1 cellular context compared by ENCODE assay signal in the genomic region with DNA sequence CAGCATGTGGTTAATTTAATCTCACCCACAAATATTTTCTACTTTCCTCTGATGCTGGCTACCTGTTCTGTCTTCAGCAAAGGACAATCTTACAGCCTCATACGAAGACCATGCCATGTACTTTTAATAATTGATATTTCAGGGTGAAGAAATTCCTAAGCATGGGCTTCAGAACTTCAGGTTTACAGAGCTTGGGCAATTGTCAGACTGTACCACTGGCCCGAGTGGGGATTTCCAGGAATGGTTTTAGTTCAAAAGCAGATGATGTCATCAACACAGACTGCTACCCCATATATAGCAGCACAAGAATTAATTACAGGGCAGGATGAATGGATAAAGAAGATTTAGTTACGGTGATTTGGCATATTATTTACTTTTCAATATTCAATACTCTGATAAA.
TF ChIP-seq lines count a peak whose summit lies in the region.

No MANE protein-coding gene starts in this region.

TF ChIP-seq in GM12878, 131 proteins besides CTCF, POLR2A, EP300 and RAD21 (continued from another document):
- TF ChIP-seq, protein P1, sequence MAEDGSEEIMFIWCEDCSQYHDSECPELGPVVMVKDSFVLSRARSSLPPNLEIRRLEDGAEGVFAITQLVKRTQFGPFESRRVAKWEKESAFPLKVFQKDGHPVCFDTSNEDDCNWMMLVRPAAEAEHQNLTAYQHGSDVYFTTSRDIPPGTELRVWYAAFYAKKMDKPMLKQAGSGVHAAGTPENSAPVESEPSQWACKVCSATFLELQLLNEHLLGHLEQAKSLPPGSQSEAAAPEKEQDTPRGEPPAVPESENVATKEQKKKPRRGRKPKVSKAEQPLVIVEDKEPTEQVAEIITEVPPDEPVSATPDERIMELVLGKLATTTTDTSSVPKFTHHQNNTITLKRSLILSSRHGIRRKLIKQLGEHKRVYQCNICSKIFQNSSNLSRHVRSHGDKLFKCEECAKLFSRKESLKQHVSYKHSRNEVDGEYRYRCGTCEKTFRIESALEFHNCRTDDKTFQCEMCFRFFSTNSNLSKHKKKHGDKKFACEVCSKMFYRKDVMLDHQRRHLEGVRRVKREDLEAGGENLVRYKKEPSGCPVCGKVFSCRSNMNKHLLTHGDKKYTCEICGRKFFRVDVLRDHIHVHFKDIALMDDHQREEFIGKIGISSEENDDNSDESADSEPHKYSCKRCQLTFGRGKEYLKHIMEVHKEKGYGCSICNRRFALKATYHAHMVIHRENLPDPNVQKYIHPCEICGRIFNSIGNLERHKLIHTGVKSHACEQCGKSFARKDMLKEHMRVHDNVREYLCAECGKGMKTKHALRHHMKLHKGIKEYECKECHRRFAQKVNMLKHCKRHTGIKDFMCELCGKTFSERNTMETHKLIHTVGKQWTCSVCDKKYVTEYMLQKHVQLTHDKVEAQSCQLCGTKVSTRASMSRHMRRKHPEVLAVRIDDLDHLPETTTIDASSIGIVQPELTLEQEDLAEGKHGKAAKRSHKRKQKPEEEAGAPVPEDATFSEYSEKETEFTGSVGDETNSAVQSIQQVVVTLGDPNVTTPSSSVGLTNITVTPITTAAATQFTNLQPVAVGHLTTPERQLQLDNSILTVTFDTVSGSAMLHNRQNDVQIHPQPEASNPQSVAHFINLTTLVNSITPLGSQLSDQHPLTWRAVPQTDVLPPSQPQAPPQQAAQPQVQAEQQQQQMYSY (CRISPR knock-in tag; IDR thresholded peaks at IDR 0.05): no peak
- TF ChIP-seq, protein P2, sequence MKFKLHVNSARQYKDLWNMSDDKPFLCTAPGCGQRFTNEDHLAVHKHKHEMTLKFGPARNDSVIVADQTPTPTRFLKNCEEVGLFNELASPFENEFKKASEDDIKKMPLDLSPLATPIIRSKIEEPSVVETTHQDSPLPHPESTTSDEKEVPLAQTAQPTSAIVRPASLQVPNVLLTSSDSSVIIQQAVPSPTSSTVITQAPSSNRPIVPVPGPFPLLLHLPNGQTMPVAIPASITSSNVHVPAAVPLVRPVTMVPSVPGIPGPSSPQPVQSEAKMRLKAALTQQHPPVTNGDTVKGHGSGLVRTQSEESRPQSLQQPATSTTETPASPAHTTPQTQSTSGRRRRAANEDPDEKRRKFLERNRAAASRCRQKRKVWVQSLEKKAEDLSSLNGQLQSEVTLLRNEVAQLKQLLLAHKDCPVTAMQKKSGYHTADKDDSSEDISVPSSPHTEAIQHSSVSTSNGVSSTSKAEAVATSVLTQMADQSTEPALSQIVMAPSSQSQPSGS (IDR thresholded peaks at IDR 0.05; ENCODE audit: low read length): peak; percentile 80
- TF ChIP-seq, protein P3, sequence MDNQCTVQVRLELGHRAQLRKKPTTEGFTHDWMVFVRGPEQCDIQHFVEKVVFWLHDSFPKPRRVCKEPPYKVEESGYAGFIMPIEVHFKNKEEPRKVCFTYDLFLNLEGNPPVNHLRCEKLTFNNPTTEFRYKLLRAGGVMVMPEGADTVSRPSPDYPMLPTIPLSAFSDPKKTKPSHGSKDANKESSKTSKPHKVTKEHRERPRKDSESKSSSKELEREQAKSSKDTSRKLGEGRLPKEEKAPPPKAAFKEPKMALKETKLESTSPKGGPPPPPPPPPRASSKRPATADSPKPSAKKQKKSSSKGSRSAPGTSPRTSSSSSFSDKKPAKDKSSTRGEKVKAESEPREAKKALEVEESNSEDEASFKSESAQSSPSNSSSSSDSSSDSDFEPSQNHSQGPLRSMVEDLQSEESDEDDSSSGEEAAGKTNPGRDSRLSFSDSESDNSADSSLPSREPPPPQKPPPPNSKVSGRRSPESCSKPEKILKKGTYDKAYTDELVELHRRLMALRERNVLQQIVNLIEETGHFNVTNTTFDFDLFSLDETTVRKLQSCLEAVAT (IDR thresholded peaks at IDR 0.05): 0 out of 2 replicates have a peak, but pooled peaks have one; percentile 21
- TF ChIP-seq DPF2 (IDR thresholded peaks at IDR 0.05): 0 out of 2 replicates have a peak, but pooled peaks have one; percentile 36
- TF ChIP-seq IKZF2 (IDR thresholded peaks at IDR 0.05): peak; percentile 45 to 48; a peak in 2 of 4 replicates
- TF ChIP-seq, protein P4, sequence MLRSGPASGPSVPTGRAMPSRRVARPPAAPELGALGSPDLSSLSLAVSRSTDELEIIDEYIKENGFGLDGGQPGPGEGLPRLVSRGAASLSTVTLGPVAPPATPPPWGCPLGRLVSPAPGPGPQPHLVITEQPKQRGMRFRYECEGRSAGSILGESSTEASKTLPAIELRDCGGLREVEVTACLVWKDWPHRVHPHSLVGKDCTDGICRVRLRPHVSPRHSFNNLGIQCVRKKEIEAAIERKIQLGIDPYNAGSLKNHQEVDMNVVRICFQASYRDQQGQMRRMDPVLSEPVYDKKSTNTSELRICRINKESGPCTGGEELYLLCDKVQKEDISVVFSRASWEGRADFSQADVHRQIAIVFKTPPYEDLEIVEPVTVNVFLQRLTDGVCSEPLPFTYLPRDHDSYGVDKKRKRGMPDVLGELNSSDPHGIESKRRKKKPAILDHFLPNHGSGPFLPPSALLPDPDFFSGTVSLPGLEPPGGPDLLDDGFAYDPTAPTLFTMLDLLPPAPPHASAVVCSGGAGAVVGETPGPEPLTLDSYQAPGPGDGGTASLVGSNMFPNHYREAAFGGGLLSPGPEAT (IDR thresholded peaks at IDR 0.05; ENCODE audit: low read depth): peak; percentile 87
- TF ChIP-seq ZNF207 (IDR thresholded peaks at IDR 0.05; ENCODE audit: borderline replicate concordance): no peak
- peak; percentile 99 for TF ChIP-seq ATF7 (IDR thresholded peaks at IDR 0.05; ENCODE audit: low read depth)
- TF ChIP-seq TCF7 (IDR thresholded peaks at IDR 0.05; ENCODE audit: borderline replicate concordance): no peak
- 0 out of 2 replicates have a peak, but pooled peaks have one; percentile 15 for TF ChIP-seq MEF2A (IDR thresholded peaks at IDR 0.05; ENCODE audit: insufficient read depth, low read depth, low read length)
- TF ChIP-seq POLR2AphosphoS5 (IDR thresholded peaks at IDR 0.05; ENCODE audit: low read length): 0 out of 2 replicates have a peak, but pooled peaks have one; percentile 55
- TF ChIP-seq IKZF1 (conservative IDR thresholded peaks at IDR 0.05): peak; percentile 70
- TF ChIP-seq NFYA (IDR thresholded peaks at IDR 0.05; ENCODE audit: borderline replicate concordance, low read depth, low read length): no peak
- TF ChIP-seq BCL11A (IDR thresholded peaks at IDR 0.05; ENCODE audit: low read depth, low read length): 0 out of 2 replicates have a peak, but pooled peaks have one; percentile 25
- TF ChIP-seq RUNX3 (IDR thresholded peaks at IDR 0.05; ENCODE audit: low read length): 0 out of 2 replicates have a peak, but pooled peaks have one; percentile 47
TF ChIP-seq in GM12878: peak in this region for 12.
